Comparison of ENCODE assay signal across 7 cellular contexts in the genomic region with DNA sequence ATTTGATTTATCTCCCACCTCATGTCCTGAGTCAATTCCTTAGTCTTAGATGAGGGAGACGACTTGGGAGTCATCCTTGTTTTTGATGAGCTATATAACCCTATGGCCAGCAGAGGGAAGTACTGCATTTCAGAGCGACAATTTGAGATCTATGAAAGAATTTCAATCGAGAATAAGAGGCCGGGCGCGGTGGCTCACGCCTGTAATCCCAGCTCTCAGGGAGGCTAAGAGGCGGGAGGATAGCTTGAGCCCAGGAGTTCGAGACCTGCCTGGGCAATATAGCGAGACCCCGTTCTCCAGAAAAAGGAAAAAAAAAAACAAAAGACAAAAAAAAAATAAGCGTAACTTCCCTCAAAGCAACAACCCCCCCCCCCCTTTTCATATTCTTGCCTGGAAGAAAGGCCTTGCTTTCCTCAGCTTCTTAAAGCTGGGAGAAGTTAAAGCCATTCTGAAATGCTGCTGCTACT. TPM values are rescaled to one million over a fixed set of nuclear protein-coding genes. Genes with fewer than 3 reads are reported as not detected.
DNase-seq lines count a peak whose midpoint lies in the region; ATAC-seq and TF ChIP-seq lines count a peak whose summit lies in the region.
"Not testable (repeated sequence)": the region's sequence is repeated elsewhere in the genome, so short reads cannot be mapped to it uniquely, and the experiment has no call there.

No MANE protein-coding gene starts in this region.

- H3K79me1 ChIP-seq in IMR-90 (ENCODE audit: low read depth in 1 of 2, low read length in 2 of 2) = not testable (repeated sequence)

- TF ChIP-seq CTCF in IMR-90 (conservative IDR thresholded peaks at IDR 0.05; ENCODE audit: low read depth, low read length) = peak; percentile 86
- TF ChIP-seq CTCF in mammary epithelial cell (conservative IDR thresholded peaks at IDR 0.05 in 1 of 2, IDR thresholded peaks at IDR 0.05 in 1 of 2; ENCODE audit: extremely low read depth in 1 of 2, insufficient read depth in 1 of 2, low read depth in 1 of 2, low read length in 2 of 2) = peak; percentile 70 to 77
- peak; percentile 67 for TF ChIP-seq CTCF in osteoblast (IDR thresholded peaks at IDR 0.05; ENCODE audit: extremely low read depth, low read depth, low read length)

- not testable (repeated sequence) for H3K56ac ChIP-seq in IMR-90 (ENCODE audit: extremely low read depth, insufficient read depth, low read length)

- not testable (repeated sequence) for H3K79me2 ChIP-seq in mammary epithelial cell (ENCODE audit: insufficient read depth, low read length); osteoblast (ENCODE audit: insufficient read depth, low read length)

- not testable (repeated sequence) for H3K4me1 ChIP-seq in IMR-90 (ENCODE audit: control insufficient read depth, insufficient read depth, low read length); mammary epithelial cell (ENCODE audit: insufficient read depth, low read length); osteoblast (ENCODE audit: insufficient read depth, low read length)

- H3K18ac ChIP-seq in IMR-90 (ENCODE audit: low read depth, low read length) = not testable (repeated sequence)

- not testable (repeated sequence) for H3K23ac ChIP-seq in IMR-90 (ENCODE audit: low read depth, low read length)

- not testable (repeated sequence) for H2BK15ac ChIP-seq in IMR-90 (ENCODE audit: low read depth, low read length)

- not testable (repeated sequence) for H3K27me3 ChIP-seq in IMR-90 (ENCODE audit: control insufficient read depth, insufficient read depth, low read length); mammary epithelial cell (ENCODE audit: insufficient read depth, low read length); osteoblast (ENCODE audit: insufficient read depth, low read length)

- not testable (repeated sequence) for H2BK5ac ChIP-seq in IMR-90 (ENCODE audit: low read depth, low read length, poor library complexity, severe bottlenecking)

- not testable (repeated sequence) for H3K9ac ChIP-seq in IMR-90 (ENCODE audit: low read depth, low read length); mammary epithelial cell (ENCODE audit: insufficient read depth, low read length)

- not testable (repeated sequence) for H2AK9ac ChIP-seq in IMR-90 (replicated peaks; ENCODE audit: low read depth, low read length, poor library complexity)

- not testable (repeated sequence) for BruUV-seq in IMR-90 (replicated peaks; lab: Mats Ljungman, UMichigan); mammary epithelial cell (replicated peaks; lab: Mats Ljungman, UMichigan)

- not testable (repeated sequence) for H2BK20ac ChIP-seq in IMR-90 (ENCODE audit: low read depth, low read length)

- peak; percentile 84 for TF ChIP-seq RAD21 in IMR-90 (IDR thresholded peaks at IDR 0.05; ENCODE audit: low read length)

- not testable (repeated sequence) for H4K91ac ChIP-seq in IMR-90 (ENCODE audit: insufficient read depth, low read depth, low read length)

- WGBS in IMR-90 (ENCODE audit: extremely low coverage in 2 of 2, insufficient read length in 1 of 2), 2 experiments = no CpG with 5 or more reads among the region's 12 CpGs
- WGBS in mammary epithelial cell (ENCODE audit: low coverage, missing lambda C conversion rate) = 6% methylated on average over 7 of the region's 12 CpGs

- H3K4ac ChIP-seq in IMR-90 (ENCODE audit: low read depth, low read length) = not testable (repeated sequence)

- intact Hi-C loops in IMR-90 (cut with micrococcal nuclease) (loop anchor here (1.0 to 2.0 kb wide), 3 partner anchors 53 to 772 kb away; no protein-coding TSS in a partner anchor), mammary epithelial cell (cut with micrococcal nuclease) (loop anchor here (1.0 kb wide), 3 partner anchors 53 to 771 kb away; no protein-coding TSS in a partner anchor)

- in situ Hi-C loops in IMR-90 (cut with MboI; ENCODE audit: low sequenced_read_pairs) = loop anchor here (5.0 kb wide), 2 partner anchors 52 to 432 kb away; no protein-coding TSS in a partner anchor
- in situ Hi-C loops in mammary epithelial cell (cut with MboI; ENCODE audit: low sequenced_read_pairs in 2 of 2) = loop anchor here (5.0 to 10.0 kb wide), 2 partner anchors 52 to 430 kb away; no protein-coding TSS in a partner anchor

- DNase-seq in GF-D8 (lab: John Stamatoyannopoulos, UW) (peak; percentile 26), IMR-90 (peak; percentile 81), NCI-H446 (lab: John Stamatoyannopoulos, UW) (peak; percentile 57 to 82), T1000 (lab: John Stamatoyannopoulos, UW) (peak; percentile 43), mammary epithelial cell (peak; percentile 68), hepatic stellate cell (ENCODE audit: low spot score) (peak; percentile 71), osteoblast (ENCODE audit: insufficient read length, low spot score, missing footprints) (peak; percentile 78)

- not testable (repeated sequence) for H3K27ac ChIP-seq in IMR-90 (ENCODE audit: insufficient read depth, low read length); mammary epithelial cell (ENCODE audit: insufficient read depth, low read depth, low read length); osteoblast (ENCODE audit: low read depth, low read length)

- CTCF ChIA-PET in IMR-90 (lab: Yijun Ruan, JAX) (interaction anchor here (0.5 to 3.4 kb wide), 15 partner anchors 10 to 526 kb away, joined by 3 to 46 read pairs (median 4); partner anchors contain the start of gene MSH2), mammary epithelial cell (lab: Charles Lee; ENCODE audit: low non-redundant PET) (interaction anchor here (0.6 to 1.3 kb wide), 5 partner anchors 32 to 1073 kb away, joined by 3 to 60 read pairs (median 3); no protein-coding TSS in a partner anchor)

- dilution Hi-C loops in IMR-90 (cut with HindIII; ENCODE audit: low sequenced_read_pairs, unreplicated experiment); mammary epithelial cell (cut with HindIII; ENCODE audit: low sequenced_read_pairs): not testable (repeated sequence)

- H4K20me1 ChIP-seq in IMR-90 (ENCODE audit: insufficient read depth, low read length); mammary epithelial cell (ENCODE audit: insufficient read depth, low read length); osteoblast (ENCODE audit: insufficient read depth, low read length): not testable (repeated sequence)

- H3K4me2 ChIP-seq in IMR-90 (ENCODE audit: low read depth, low read length); mammary epithelial cell (ENCODE audit: insufficient read depth, low read depth, low read length); osteoblast (ENCODE audit: insufficient read depth, low read length): not testable (repeated sequence)

- not testable (repeated sequence) for H2AK5ac ChIP-seq in IMR-90 (ENCODE audit: low read depth, low read length)

- not testable (repeated sequence) for TF ChIP-seq POLR2A in IMR-90 (IDR thresholded peaks at IDR 0.05; ENCODE audit: low read depth, low read length)

- H3K36me3 ChIP-seq in IMR-90 (ENCODE audit: control insufficient read depth, insufficient read depth, low read length); mammary epithelial cell (ENCODE audit: insufficient read depth, low read length); osteoblast (ENCODE audit: insufficient read depth, low read length): not testable (repeated sequence)

- not testable (repeated sequence) for H3K9me1 ChIP-seq in IMR-90 (ENCODE audit: insufficient read depth, low read length)

- not testable (repeated sequence) for H2AFZ ChIP-seq in IMR-90 (replicated peaks; ENCODE audit: low read length, poor library complexity); mammary epithelial cell (ENCODE audit: low read depth, low read length); osteoblast (ENCODE audit: low read length)

- peak; percentile 93 for ATAC-seq in IMR-90 (ENCODE audit: low read depth)

- H3K9me3 ChIP-seq in IMR-90 (ENCODE audit: control insufficient read depth, insufficient read depth, low read length); mammary epithelial cell (replicated peaks; ENCODE audit: insufficient read depth, low read length); osteoblast (ENCODE audit: low read depth, low read length): not testable (repeated sequence)

- not testable (repeated sequence) for H3K14ac ChIP-seq in IMR-90 (replicated peaks; ENCODE audit: low read depth, low read length)

- not testable (repeated sequence) for H3K4me3 ChIP-seq in IMR-90 (ENCODE audit: insufficient read depth, low read depth, low read length); mammary epithelial cell (replicated peaks in 1 of 3; ENCODE audit: insufficient read depth in 1 of 3, low read depth in 2 of 3, low read length in 3 of 3); osteoblast (ENCODE audit: insufficient read depth, low read length)

- H4K8ac ChIP-seq in IMR-90 (ENCODE audit: low read depth in 2 of 2, low read length in 2 of 2) = not testable (repeated sequence)

- H4K5ac ChIP-seq in IMR-90 (ENCODE audit: low read depth, low read length) = not testable (repeated sequence)

- not testable (repeated sequence) for H2BK120ac ChIP-seq in IMR-90 (ENCODE audit: low read depth, low read length)

- POLR2A ChIA-PET in IMR-90 (lab: Charles Lee; ENCODE audit: unreplicated experiment) = not testable (repeated sequence)

TF ChIP-seq in IMR-90, 13 proteins besides CTCF, POLR2A, EP300 and RAD21:
- peak; percentile 85 for TF ChIP-seq SMC3 (IDR thresholded peaks at IDR 0.05; ENCODE audit: low read depth, low read length)
TF ChIP-seq in IMR-90: peak in this region for 1; not testable (repeated sequence) for 12.

RNA-seq across cellular contexts. Expression of gene EPCAM, which starts 33.9 kb away (rescaled TPM):
- total RNA-seq in IMR-90 (2012; rRNA removed) (0.18 and 0.28 TPM in 2 replicates), mammary epithelial cell (10 to 100 TPM in 1 of 2 donors, 1 to 10 TPM in 1; 4.0 to 18.2 TPM), osteoblast (under 0.01 TPM in 1 of 2 replicates, not detected in the other)
- polyA plus RNA-seq in IMR-90 (2012; rRNA removed) (0.09 and 0.27 TPM in 2 replicates), mammary epithelial cell (16.8 TPM)
- polyA plus RNA-seq in IMR-90 (2012; cell fraction: cytosol; rRNA removed) = 0.05 TPM in 1 of 2 replicates, not detected in the other
- polyA plus RNA-seq in IMR-90 (2012; cell fraction: nucleus; rRNA removed; ENCODE audit: low replicate concordance) = not detected in 2 replicates
- 34.4 TPM for polyA minus RNA-seq in mammary epithelial cell

Comparison
In these comparisons a context has a peak if more than half of its experiments do, and no peak if none do; other contexts are left out.
1. DNase-seq: peak in every context shown above with its lines; median percentile 81 in IMR-90; 78 in osteoblast; 71 in hepatic stellate cell; 70 in NCI-H446; 68 in mammary epithelial cell; 43 in T1000; 26 in GF-D8.